ENCODE assay signal across 8 cellular contexts in genomic region chr22:21652547-21653545, GRCh38. TPM values are rescaled to one million over a fixed set of nuclear protein-coding genes. Genes with fewer than 3 reads are reported as not detected.
A peak's percentile ranks its signal among the peaks of the same experiment; 100 is the strongest.
DNase-seq lines count a peak whose midpoint lies in the region; ATAC-seq, FAIRE-seq and TF ChIP-seq lines count a peak whose summit lies in the region.

No MANE protein-coding gene starts in this region.

- no peak overlapping the region for H2BK5ac ChIP-seq in H9 (ENCODE audit: insufficient read length, low read length)
- H2BK5ac ChIP-seq in mesendoderm (ENCODE audit: low read length): no peak overlapping the region

- no peak overlapping the region; the same call in 1 of the 2 replicates for H3K14ac ChIP-seq in H9 (ENCODE audit: insufficient read depth, low read length)

- H2AFZ ChIP-seq in H9 (ENCODE audit: low read length): no peak overlapping the region

- H3K4ac ChIP-seq in H9 (ENCODE audit: low read depth, low read length): no peak overlapping the region
- peak overlapping the region; percentile 65 for H3K4ac ChIP-seq in mesendoderm (ENCODE audit: low read depth, low read length)

- H3T11ph ChIP-seq in H9 (ENCODE audit: low read length): no peak overlapping the region

- no peak overlapping the region for H2BK15ac ChIP-seq in H9 (ENCODE audit: low read depth, low read length)
- H2BK15ac ChIP-seq in mesendoderm (replicated peaks; ENCODE audit: low read depth): no peak overlapping the region

- H3K4me1 ChIP-seq in A549 (no peaks in the 10 kb centered on the region), H9 (ENCODE audit: insufficient read depth, low read length) (peaks cover 4% of the 10 kb centered on the region; the same call in 1 of the 2 replicates), ascending aorta (peaks cover 9 to 12% of the 10 kb centered on the region in 2 donors), mesendoderm (ENCODE audit: control insufficient read depth, low read depth, low read length) (peaks cover 6% of the 10 kb centered on the region)

- H3K56ac ChIP-seq in H9 (ENCODE audit: insufficient read length, low read depth, low read length): no peak overlapping the region
- H3K56ac ChIP-seq in mesendoderm (ENCODE audit: low read length): peak overlapping the region; percentile 97

- TF ChIP-seq CTCF in A549 (IDR thresholded peaks at IDR 0.05) (no peak), H9 (conservative IDR thresholded peaks at IDR 0.05) (0 out of 3 replicates have a peak, but pooled peaks have one; percentile 10), ascending aorta (IDR thresholded peaks at IDR 0.05) (no peak), GM10248 (IDR thresholded peaks at IDR 0.05; ENCODE audit: control extremely low read depth, extremely low read depth, low read depth, missing control alignments) (no peak)

- H4K91ac ChIP-seq in H9 (ENCODE audit: insufficient read length, low read depth, low read length): no peak overlapping the region

- H3K23me2 ChIP-seq in H9 (ENCODE audit: insufficient read length, low read depth, low read length, poor library complexity, severe bottlenecking): peaks cover 18% of the 10 kb centered on the region

- H3K9me3 ChIP-seq in A549 (no peaks in the 10 kb centered on the region), H9 (ENCODE audit: control insufficient read depth, low read depth, low read length) (no peaks in the 10 kb centered on the region), ascending aorta (no peaks in the 10 kb centered on the region)

- H3K4me3 ChIP-seq in A549 (peak overlapping the region; percentile 55), ascending aorta (peak overlapping the region; percentile 52 to 69), mesendoderm (ENCODE audit: low read length) (peak overlapping the region; percentile 82)

- no peak for FAIRE-seq in A549 (lab: Jason Lieb, UNC)

- H3K9ac ChIP-seq in H9 (ENCODE audit: extremely low read depth, insufficient read length, low read length) (peak overlapping the region; percentile 35), mesendoderm (ENCODE audit: low read length) (peak overlapping the region; percentile 95)

- CTCF ChIA-PET in A549 (lab: Yijun Ruan, JAX): interaction anchor here (1.3 to 4.0 kb wide), 3 partner anchors 11 to 23 kb away, joined by 5 to 24 read pairs (median 5); partner anchors contain the start of genes PPIL2, SDF2L1 and YDJC
- CTCF ChIA-PET in GM10248 (lab: Yijun Ruan, JAX): interaction anchor here (2.5 to 4.9 kb wide), 2 partner anchors 10 to 24 kb away, joined by 14 to 53 read pairs; partner anchors contain the start of gene SDF2L1

- H2BK120ac ChIP-seq in H9 (ENCODE audit: low read depth, low read length, poor library complexity, severe bottlenecking) (no peak overlapping the region), mesendoderm (ENCODE audit: low read depth, low read length) (no peak overlapping the region)

- no peak overlapping the region for H2BK12ac ChIP-seq in H9 (ENCODE audit: insufficient read length, low read depth, low read length)

- DNase-seq in A549 (ENCODE audit: low read depth in 1 of 2, low spot score in 1 of 2) (no peak), H9 (no peak), ascending aorta (ENCODE audit: low spot score in 2 of 2) (no peak), mesendoderm (peak; percentile 43), T1000 (lab: John Stamatoyannopoulos, UW) (no peak), GM10248 (ENCODE audit: extremely low spot score) (no peak), superior temporal gyrus (ENCODE audit: extremely low spot score) (no peak)

- H3K36me3 Mint-ChIP-seq in H9 (ENCODE audit: insufficient read depth in 1 of 3, low read depth in 3 of 3): peaks cover 11 to 29% (median 16%) of the 10 kb centered on the region in 3 experiments; a peak in 6 of 7 replicates

- ATAC-seq in A549 (no peak; a peak in 2 of 6 replicates), HG02571 (IDR thresholded peaks at IDR 0.05; ENCODE audit: unreplicated experiment) (no peak)

- no peaks in the 10 kb centered on the region for H3K27me3 Mint-ChIP-seq in H9 (ENCODE audit: low read depth)

- POLR2A ChIA-PET in A549 (lab: Yijun Ruan, JAX) (no interaction called here), GM10248 (lab: Yijun Ruan, JAX) (no interaction called here)

- H4K8ac ChIP-seq in H9 (replicated peaks; ENCODE audit: insufficient read length, low read depth, low read length) (no peak overlapping the region), mesendoderm (ENCODE audit: low read depth, low read length) (no peak overlapping the region)

- no peak for TF ChIP-seq POLR2A in A549 (IDR thresholded peaks at IDR 0.05; ENCODE audit: low read length)

- no peak for TF ChIP-seq EP300 in A549 (IDR thresholded peaks at IDR 0.05)

- H3K27ac ChIP-seq in A549: peak overlapping the region; percentile 63 to 87
- no peak overlapping the region for H3K27ac ChIP-seq in H9 (ENCODE audit: insufficient read length, low read depth, low read length)
- H3K27ac ChIP-seq in ascending aorta: no peak overlapping the region
- H3K27ac ChIP-seq in mesendoderm (ENCODE audit: low read depth, low read length): peak overlapping the region; percentile 65

- no peaks in the 10 kb centered on the region for H3K9me3 Mint-ChIP-seq in H9

- H3K27me3 ChIP-seq in H9 (ENCODE audit: insufficient read depth, low read length) (no peaks in the 10 kb centered on the region), ascending aorta (no peaks in the 10 kb centered on the region), mesendoderm (ENCODE audit: insufficient read depth, low read length, poor library complexity) (no peaks in the 10 kb centered on the region)

- H3K18ac ChIP-seq in H9 (ENCODE audit: insufficient read length, low read depth, low read length) (peak overlapping the region; percentile 74), mesendoderm (ENCODE audit: low read length) (peak overlapping the region; percentile 78)

- H2AK5ac ChIP-seq in H9 (ENCODE audit: insufficient read length, low read length): no peak overlapping the region
- H2AK5ac ChIP-seq in mesendoderm (ENCODE audit: low read length): no peak overlapping the region

- H3K79me1 ChIP-seq in H9 (ENCODE audit: insufficient read depth, low read depth, low read length, poor library complexity, severe bottlenecking) (no peaks in the 10 kb centered on the region), mesendoderm (ENCODE audit: low read length) (peaks cover 4% of the 10 kb centered on the region)

- H3K4me3 Mint-ChIP-seq in H9: peak overlapping the region; percentile 84 to 92

- H3K36me3 ChIP-seq in ascending aorta (peaks cover 0 to 5% of the 10 kb centered on the region in 2 donors), mesendoderm (ENCODE audit: control insufficient read depth, insufficient read depth, low read length) (peaks cover 2% of the 10 kb centered on the region)

- no peak overlapping the region for H3K27ac Mint-ChIP-seq in H9

- TF ChIP-seq RAD21 in A549 (conservative IDR thresholded peaks at IDR 0.05 in 1 of 2, IDR thresholded peaks at IDR 0.05 in 1 of 2): no peak

- intact Hi-C loops in ascending aorta (cut with DNase I): no loop called here

- WGBS in A549 (ENCODE audit: missing lambda C conversion rate): 52% methylated on average over 29 of the region's 40 CpGs
- no CpG with 5 or more reads among the region's 40 CpGs for WGBS in H9 (ENCODE audit: extremely low coverage, insufficient read length, low lambda C conversion rate)
- WGBS in mesendoderm (ENCODE audit: extremely low coverage, insufficient coverage, low lambda C conversion rate): no CpG with 5 or more reads among the region's 40 CpGs

- H3K4me2 ChIP-seq in A549: peak overlapping the region; percentile 84
- peak overlapping the region; percentile 86 for H3K4me2 ChIP-seq in H9 (ENCODE audit: insufficient read depth, insufficient read length, low read length)
- H3K4me2 ChIP-seq in mesendoderm (ENCODE audit: low read length): peak overlapping the region; percentile 64

- H2BK20ac ChIP-seq in H9 (ENCODE audit: low read depth, low read length, poor library complexity, severe bottlenecking): no peak overlapping the region

- H4K5ac ChIP-seq in H9 (ENCODE audit: insufficient read length, low read depth, low read length) (no peak overlapping the region), mesendoderm (ENCODE audit: low read length) (no peak overlapping the region)

- peaks cover 25 to 26% of the 10 kb centered on the region in 2 experiments for H3K4me1 Mint-ChIP-seq in H9

- H4K20me1 ChIP-seq in H9 (ENCODE audit: control insufficient read depth, insufficient read depth, insufficient read length): no peaks in the 10 kb centered on the region

- H3K23ac ChIP-seq in H9 (ENCODE audit: insufficient read length, low read depth, low read length) (no peak overlapping the region), mesendoderm (ENCODE audit: low read length) (peak overlapping the region; percentile 66)

- no peaks in the 10 kb centered on the region for H3K79me2 ChIP-seq in H9 (ENCODE audit: insufficient read depth, low read length)
- H3K79me2 ChIP-seq in mesendoderm (ENCODE audit: control insufficient read depth, insufficient read depth, low read length): no peaks in the 10 kb centered on the region

RNA-seq across cellular contexts. Expression of gene SDF2L1, which starts 10.7 kb away (rescaled TPM):
- polyA plus RNA-seq in A549 (2011; rRNA removed): 13.7 and 17.5 TPM in 2 replicates
- 99.7 and 128 TPM in 2 replicates for polyA plus RNA-seq in A549 (2012; cell fraction: cytosol; rRNA removed)
- 61.8 and 78.3 TPM in 2 replicates for polyA plus RNA-seq in A549 (2012; cell fraction: nucleus; rRNA removed)
- 38.8 to 41.9 TPM (median 41.0 TPM) in 3 replicates for polyA plus RNA-seq in A549 (2017; fragmentation: RNase III; extraction: RNeasy Plus Mini Kit Qiagen cat#74134 plus additional on column Dnase treatment)
- polyA minus RNA-seq in A549 (2011; rRNA and poly(A)+ RNA removed): 9.5 and 13.4 TPM in 2 replicates
- 36.0 TPM in 2 replicates for total RNA-seq in H9 (2021)
- 37.4 TPM for total RNA-seq in ascending aorta
- polyA plus RNA-seq in mesendoderm (2013, experiment 1 of 2): 26.9 TPM
- 25.4 TPM for polyA plus RNA-seq in mesendoderm (2013, experiment 2 of 2)

RNA-seq across cellular contexts. Expression of gene PPIL2, which starts 13.0 kb away (rescaled TPM):
- polyA plus RNA-seq in A549 (2011; rRNA removed): 38.7 and 39.0 TPM in 2 replicates
- 37.6 and 38.7 TPM in 2 replicates for polyA plus RNA-seq in A549 (2012; cell fraction: cytosol; rRNA removed)
- polyA plus RNA-seq in A549 (2012; cell fraction: nucleus; rRNA removed): 118 and 125 TPM in 2 replicates
- polyA plus RNA-seq in A549 (2017; fragmentation: RNase III; extraction: RNeasy Plus Mini Kit Qiagen cat#74134 plus additional on column Dnase treatment): 30.8 to 34.0 TPM (median 31.4 TPM) in 3 replicates
- polyA minus RNA-seq in A549 (2011; rRNA and poly(A)+ RNA removed): 31.0 and 31.8 TPM in 2 replicates
- total RNA-seq in H9 (2021): 35.5 and 35.9 TPM in 2 replicates
- total RNA-seq in ascending aorta: 36.3 TPM
- polyA plus RNA-seq in mesendoderm (2013, experiment 1 of 2): 30.1 TPM
- polyA plus RNA-seq in mesendoderm (2013, experiment 2 of 2): 29.8 TPM

RNA-seq across cellular contexts. Expression of gene CCDC116, which starts 20.3 kb away (rescaled TPM):
- polyA plus RNA-seq in A549 (2011; rRNA removed) (0.05 TPM in 1 of 2 replicates, not detected in the other), A549 (2017; fragmentation: RNase III; extraction: RNeasy Plus Mini Kit Qiagen cat#74134 plus additional on column Dnase treatment) (0.04 to 0.06 TPM in 2 of 3 replicates, not detected in the other)
- polyA plus RNA-seq in A549 (2012; cell fraction: cytosol; rRNA removed): 0.04 and 0.10 TPM in 2 replicates
- polyA plus RNA-seq in A549 (2012; cell fraction: nucleus; rRNA removed): 0.72 and 1.0 TPM in 2 replicates
- polyA minus RNA-seq in A549 (2011; rRNA and poly(A)+ RNA removed): not detected in 2 replicates
- total RNA-seq in H9 (2021) (0.22 and 0.63 TPM in 2 replicates), ascending aorta (not detected)
- polyA plus RNA-seq in mesendoderm (2013, experiment 1 of 2): 0.14 TPM
- polyA plus RNA-seq in mesendoderm (2013, experiment 2 of 2): 0.08 TPM

RNA-seq across cellular contexts. Expression of gene YDJC, which starts 23.0 kb away (rescaled TPM):
- 24.8 and 27.0 TPM in 2 replicates for polyA plus RNA-seq in A549 (2011; rRNA removed)
- 60.0 and 90.3 TPM in 2 replicates for polyA plus RNA-seq in A549 (2012; cell fraction: cytosol; rRNA removed)
- 74.3 and 115 TPM in 2 replicates for polyA plus RNA-seq in A549 (2012; cell fraction: nucleus; rRNA removed)
- polyA plus RNA-seq in A549 (2017; fragmentation: RNase III; extraction: RNeasy Plus Mini Kit Qiagen cat#74134 plus additional on column Dnase treatment): 28.3 to 29.9 TPM (median 28.3 TPM) in 3 replicates
- 10.5 and 13.7 TPM in 2 replicates for polyA minus RNA-seq in A549 (2011; rRNA and poly(A)+ RNA removed)
- total RNA-seq in H9 (2021): 29.8 and 30.2 TPM in 2 replicates
- 80.8 TPM for total RNA-seq in ascending aorta
- 24.5 TPM for polyA plus RNA-seq in mesendoderm (2013, experiment 1 of 2)
- 23.4 TPM for polyA plus RNA-seq in mesendoderm (2013, experiment 2 of 2)

Comparison
In these comparisons a context has a peak if more than half of its experiments do, and no peak if none do; other contexts are left out.
1. H3K27ac ChIP-seq: peak in A549 (2 of 2) and mesendoderm (single experiment); none in H9 (single experiment) and ascending aorta (0 of 2).
2. Peak in every context shown above with its lines, with median percentiles within 50 percentile points of each other: H3K4me2 ChIP-seq and H3K4me3 ChIP-seq.